In the genomic region with DNA sequence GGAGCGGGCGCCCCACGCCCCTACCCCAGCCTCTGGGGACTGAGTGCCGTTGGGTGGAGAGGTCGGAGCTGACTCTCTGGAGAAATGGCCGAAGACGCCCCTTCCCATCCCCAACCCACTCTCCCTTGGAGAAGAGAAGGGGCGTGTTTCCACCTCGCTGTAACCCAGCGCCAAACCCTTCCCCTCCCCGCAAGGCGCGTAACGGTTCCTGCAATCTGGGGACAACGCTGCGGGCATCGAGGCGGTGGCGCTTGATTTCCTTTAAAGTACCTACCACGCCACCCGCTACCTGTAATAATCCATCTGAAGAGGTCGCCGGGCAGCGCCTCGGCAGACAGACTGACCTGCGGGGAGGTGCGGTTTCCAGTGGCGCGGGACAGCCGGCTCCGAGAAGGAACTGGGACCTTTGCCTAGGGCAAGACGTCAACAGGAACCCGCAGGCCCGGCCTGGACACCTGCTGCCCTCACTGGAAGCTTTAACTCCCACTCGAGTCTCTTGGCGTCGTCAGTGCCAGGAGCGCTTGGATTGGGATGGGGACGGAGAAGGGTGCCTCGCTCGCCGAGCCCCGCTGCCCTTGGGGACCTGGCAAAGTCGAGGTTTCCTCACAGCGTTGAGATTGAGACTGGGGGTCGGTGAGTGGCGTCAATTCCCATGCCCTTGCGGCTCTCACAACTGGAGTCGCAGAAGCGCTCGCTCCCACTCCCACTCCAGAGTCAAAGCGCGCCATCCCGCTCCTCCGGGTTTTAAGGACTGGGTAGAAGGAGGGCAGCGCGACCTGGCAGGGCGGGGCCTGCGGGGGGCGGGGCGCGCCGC, we compare ENCODE assay signal across 2 cellular contexts.
TF ChIP-seq lines count a peak whose summit lies in the region.

A gene (minus strand): TSS at position 716 of the 814 bp plus-strand sequence. CDS start 763 bp downstream, outside the sequence.

TF ChIP-seq in IMR-90, 13 proteins besides CTCF, POLR2A, EP300 and RAD21:
- TF ChIP-seq CEBPB (IDR thresholded peaks at IDR 0.05; ENCODE audit: low read depth, low read length) = no peak
- TF ChIP-seq RCOR1 (IDR thresholded peaks at IDR 0.05; ENCODE audit: insufficient replicate concordance, low read length) = no peak
- TF ChIP-seq, protein P1, sequence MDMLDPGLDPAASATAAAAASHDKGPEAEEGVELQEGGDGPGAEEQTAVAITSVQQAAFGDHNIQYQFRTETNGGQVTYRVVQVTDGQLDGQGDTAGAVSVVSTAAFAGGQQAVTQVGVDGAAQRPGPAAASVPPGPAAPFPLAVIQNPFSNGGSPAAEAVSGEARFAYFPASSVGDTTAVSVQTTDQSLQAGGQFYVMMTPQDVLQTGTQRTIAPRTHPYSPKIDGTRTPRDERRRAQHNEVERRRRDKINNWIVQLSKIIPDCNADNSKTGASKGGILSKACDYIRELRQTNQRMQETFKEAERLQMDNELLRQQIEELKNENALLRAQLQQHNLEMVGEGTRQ (IDR thresholded peaks at IDR 0.05; ENCODE audit: low read depth, low read length) = no peak
- no peak for TF ChIP-seq SMC3 (IDR thresholded peaks at IDR 0.05; ENCODE audit: low read depth, low read length)
- TF ChIP-seq RFX5 (IDR thresholded peaks at IDR 0.05; ENCODE audit: low read depth, low read length) = no peak
- no peak for TF ChIP-seq MAFK (IDR thresholded peaks at IDR 0.05; ENCODE audit: low read depth, low read length)
- TF ChIP-seq MAZ (IDR thresholded peaks at IDR 0.05; ENCODE audit: borderline replicate concordance, low read depth, low read length) = no peak
- TF ChIP-seq BHLHE40 (IDR thresholded peaks at IDR 0.05; ENCODE audit: low read depth, low read length) = no peak
- TF ChIP-seq, protein P2, sequence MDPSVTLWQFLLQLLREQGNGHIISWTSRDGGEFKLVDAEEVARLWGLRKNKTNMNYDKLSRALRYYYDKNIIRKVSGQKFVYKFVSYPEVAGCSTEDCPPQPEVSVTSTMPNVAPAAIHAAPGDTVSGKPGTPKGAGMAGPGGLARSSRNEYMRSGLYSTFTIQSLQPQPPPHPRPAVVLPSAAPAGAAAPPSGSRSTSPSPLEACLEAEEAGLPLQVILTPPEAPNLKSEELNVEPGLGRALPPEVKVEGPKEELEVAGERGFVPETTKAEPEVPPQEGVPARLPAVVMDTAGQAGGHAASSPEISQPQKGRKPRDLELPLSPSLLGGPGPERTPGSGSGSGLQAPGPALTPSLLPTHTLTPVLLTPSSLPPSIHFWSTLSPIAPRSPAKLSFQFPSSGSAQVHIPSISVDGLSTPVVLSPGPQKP (IDR thresholded peaks at IDR 0.05; ENCODE audit: borderline replicate concordance, low read depth, low read length) = no peak
- no peak for TF ChIP-seq NFE2L2 (IDR thresholded peaks at IDR 0.05; ENCODE audit: low read depth, low read length)
- TF ChIP-seq CHD1 (IDR thresholded peaks at IDR 0.05; ENCODE audit: low read depth, low read length) = no peak
- no peak for TF ChIP-seq MXI1 (IDR thresholded peaks at IDR 0.05; ENCODE audit: borderline replicate concordance, low read depth, low read length)

TF ChIP-seq in liver, 16 proteins besides CTCF, POLR2A, EP300 and RAD21:
- TF ChIP-seq HNF4A (conservative IDR thresholded peaks at IDR 0.05) (no peak), FOXA2 (IDR thresholded peaks at IDR 0.05) (no peak), YY1 (IDR thresholded peaks at IDR 0.05) (no peak), GABPA (IDR thresholded peaks at IDR 0.05 in 1 of 2, conservative IDR thresholded peaks at IDR 0.05 in 1 of 2) (no peak), NR2F2 (IDR thresholded peaks at IDR 0.05) (no peak)
- TF ChIP-seq, protein P3, sequence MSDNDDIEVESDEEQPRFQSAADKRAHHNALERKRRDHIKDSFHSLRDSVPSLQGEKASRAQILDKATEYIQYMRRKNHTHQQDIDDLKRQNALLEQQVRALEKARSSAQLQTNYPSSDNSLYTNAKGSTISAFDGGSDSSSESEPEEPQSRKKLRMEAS (IDR thresholded peaks at IDR 0.05) = no peak
